In the genomic region with DNA sequence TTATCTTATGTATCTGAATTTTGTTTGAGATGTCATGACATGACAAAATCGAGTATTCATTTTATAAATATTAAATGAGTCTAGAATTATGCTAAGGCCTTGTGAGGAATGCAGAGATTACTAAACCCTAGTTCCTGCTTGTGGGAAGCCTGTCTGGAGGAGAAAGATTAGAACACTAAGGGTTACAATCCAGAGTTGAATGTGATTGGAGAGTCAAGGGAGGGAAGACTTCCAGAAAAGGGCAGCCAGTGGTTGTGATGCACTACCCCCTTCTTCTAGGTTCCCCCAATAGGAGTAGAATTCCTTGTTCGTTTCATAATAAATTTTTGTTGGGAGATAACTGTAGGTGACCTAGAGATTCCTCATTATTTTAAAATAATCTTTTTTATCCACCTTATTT, we compare ENCODE assay signal across 1 cellular context.
TF ChIP-seq lines count a peak whose summit lies in the region.

No MANE protein-coding gene starts in this region.

TF ChIP-seq in GM23338, 12 proteins besides CTCF, POLR2A, EP300 and RAD21 (continued from another document):
- no peak for TF ChIP-seq ZNF462 (CRISPR knock-in tag; IDR thresholded peaks at IDR 0.05)
- TF ChIP-seq EZH2phosphoT487 (IDR thresholded peaks at IDR 0.05; ENCODE audit: unreplicated experiment), result no peak
- TF ChIP-seq, protein P1, sequence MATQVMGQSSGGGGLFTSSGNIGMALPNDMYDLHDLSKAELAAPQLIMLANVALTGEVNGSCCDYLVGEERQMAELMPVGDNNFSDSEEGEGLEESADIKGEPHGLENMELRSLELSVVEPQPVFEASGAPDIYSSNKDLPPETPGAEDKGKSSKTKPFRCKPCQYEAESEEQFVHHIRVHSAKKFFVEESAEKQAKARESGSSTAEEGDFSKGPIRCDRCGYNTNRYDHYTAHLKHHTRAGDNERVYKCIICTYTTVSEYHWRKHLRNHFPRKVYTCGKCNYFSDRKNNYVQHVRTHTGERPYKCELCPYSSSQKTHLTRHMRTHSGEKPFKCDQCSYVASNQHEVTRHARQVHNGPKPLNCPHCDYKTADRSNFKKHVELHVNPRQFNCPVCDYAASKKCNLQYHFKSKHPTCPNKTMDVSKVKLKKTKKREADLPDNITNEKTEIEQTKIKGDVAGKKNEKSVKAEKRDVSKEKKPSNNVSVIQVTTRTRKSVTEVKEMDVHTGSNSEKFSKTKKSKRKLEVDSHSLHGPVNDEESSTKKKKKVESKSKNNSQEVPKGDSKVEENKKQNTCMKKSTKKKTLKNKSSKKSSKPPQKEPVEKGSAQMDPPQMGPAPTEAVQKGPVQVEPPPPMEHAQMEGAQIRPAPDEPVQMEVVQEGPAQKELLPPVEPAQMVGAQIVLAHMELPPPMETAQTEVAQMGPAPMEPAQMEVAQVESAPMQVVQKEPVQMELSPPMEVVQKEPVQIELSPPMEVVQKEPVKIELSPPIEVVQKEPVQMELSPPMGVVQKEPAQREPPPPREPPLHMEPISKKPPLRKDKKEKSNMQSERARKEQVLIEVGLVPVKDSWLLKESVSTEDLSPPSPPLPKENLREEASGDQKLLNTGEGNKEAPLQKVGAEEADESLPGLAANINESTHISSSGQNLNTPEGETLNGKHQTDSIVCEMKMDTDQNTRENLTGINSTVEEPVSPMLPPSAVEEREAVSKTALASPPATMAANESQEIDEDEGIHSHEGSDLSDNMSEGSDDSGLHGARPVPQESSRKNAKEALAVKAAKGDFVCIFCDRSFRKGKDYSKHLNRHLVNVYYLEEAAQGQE (IDR thresholded peaks at IDR 0.05; ENCODE audit: unreplicated experiment), result no peak
- no peak for TF ChIP-seq ZNF114 (CRISPR knock-in tag; IDR thresholded peaks at IDR 0.05)
- no peak for TF ChIP-seq CREB1 (CRISPR knock-in tag; IDR thresholded peaks at IDR 0.05; ENCODE audit: low read depth)
- TF ChIP-seq POLR2AphosphoS5 (IDR thresholded peaks at IDR 0.05; ENCODE audit: low read depth), result no peak
- TF ChIP-seq EZH2 (IDR thresholded peaks at IDR 0.05; ENCODE audit: low read depth, unreplicated experiment), result no peak
- TF ChIP-seq STAT1 (IDR thresholded peaks at IDR 0.05; ENCODE audit: unreplicated experiment), result no peak
- no peak for TF ChIP-seq ZNF331 (CRISPR knock-in tag; IDR thresholded peaks at IDR 0.05; ENCODE audit: low read depth)
TF ChIP-seq in GM23338: peak in this region for 0.
